In the genomic region with DNA sequence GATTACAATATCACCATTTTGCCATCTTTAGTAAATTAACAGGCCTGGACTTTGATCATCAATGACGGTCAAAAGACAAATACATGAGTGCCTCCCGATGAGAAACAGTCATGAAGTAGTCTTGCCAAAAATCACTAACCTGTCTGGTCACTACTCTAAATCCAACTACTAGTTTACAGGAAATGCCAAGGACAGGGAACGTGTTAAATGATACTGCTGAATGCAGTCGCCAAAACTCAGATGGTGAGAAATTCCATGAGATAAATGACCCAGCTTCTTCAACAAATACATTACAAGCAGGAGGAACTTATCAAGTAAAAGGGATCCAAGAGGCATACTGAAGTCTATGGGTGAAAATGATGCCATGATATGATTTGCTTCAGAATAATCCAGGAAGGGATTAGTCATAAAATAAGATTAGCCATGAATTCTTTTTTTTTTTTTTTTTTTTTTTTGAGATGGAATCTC, we compare ENCODE assay signal across 19 cellular contexts. TPM values are rescaled to one million over a fixed set of nuclear protein-coding genes. Genes with fewer than 3 reads are reported as not detected.
DNase-seq lines count a peak whose midpoint lies in the region; ATAC-seq, FAIRE-seq and TF ChIP-seq lines count a peak whose summit lies in the region.
"Had no signal": no experiment of that assay in that cellular context is flagged by ENCODE, and none has a peak within 500 bp of the region (broad histone marks: within the 10 kb centered on the region; RNA-seq: fewer than 3 reads in every experiment).

No MANE protein-coding gene starts in this region.

- peaks cover 3 to 15% (median 6%) of the 10 kb centered on the region in 4 donors for H3K4me1 Mint-ChIP-seq in CD4-positive, alpha-beta memory T cell

- 13% methylated on average over 4 of the region's 4 CpGs for WGBS in mammary epithelial cell (ENCODE audit: low coverage, missing lambda C conversion rate)

- no peaks in the 10 kb centered on the region for H3K36me3 ChIP-seq in ACC112 (ENCODE audit: insufficient read depth, low read length)
- H3K36me3 ChIP-seq in mammary epithelial cell (ENCODE audit: insufficient read depth, low read length): no peaks in the 10 kb centered on the region
- no peaks in the 10 kb centered on the region for H3K36me3 ChIP-seq in CD4-positive, alpha-beta memory T cell (ENCODE audit: insufficient read depth, low read length)
- H3K36me3 ChIP-seq: esophagus muscularis mucosa, vagina had no signal

- peaks cover 3 to 11% of the 10 kb centered on the region in 2 donors for H3K27me3 Mint-ChIP-seq in CD4-positive, alpha-beta memory T cell

- H3K9me3 Mint-ChIP-seq in CD4-positive, alpha-beta memory T cell: no peaks in the 10 kb centered on the region
- H3K9me3 Mint-ChIP-seq: memory B cell had no signal

- H3K79me2 ChIP-seq in ACC112 (ENCODE audit: control insufficient read depth, insufficient read depth, low read length, unreplicated experiment) (no peaks in the 10 kb centered on the region), mammary epithelial cell (ENCODE audit: insufficient read depth, low read length) (no peaks in the 10 kb centered on the region)

- dilution Hi-C loops in mammary epithelial cell (cut with HindIII; ENCODE audit: low sequenced_read_pairs): loop anchor here (5.0 kb wide), 1 partner anchor 45 kb away; no protein-coding TSS in a partner anchor

- POLR2A ChIA-PET in CD4-positive, alpha-beta memory T cell (lab: Charles Lee; ENCODE audit: partially characterized antibody): interaction anchor here (0.6 kb wide), 1 partner anchor 35 kb away, joined by 3 read pairs; no protein-coding TSS in a partner anchor

- no peaks in the 10 kb centered on the region for H3K36me3 Mint-ChIP-seq in CD4-positive, alpha-beta memory T cell

- FAIRE-seq in H54 (lab: Jason Lieb, UNC): no peak

- H3K4me3 ChIP-seq in ACC112 (ENCODE audit: low read depth, low read length): peak overlapping the region; percentile 32; the same call in 1 of the 2 replicates
- H3K4me3 ChIP-seq in mammary epithelial cell (replicated peaks in 1 of 3; ENCODE audit: insufficient read depth in 1 of 3, low read depth in 2 of 3, low read length in 3 of 3): no peak overlapping the region
- H3K4me3 ChIP-seq in CD4-positive, alpha-beta memory T cell (ENCODE audit: low read length in 2 of 2): no peak overlapping the region
- H3K4me3 ChIP-seq: esophagus muscularis mucosa, skin epidermis, vagina had no signal

- peaks cover 43% of the 10 kb centered on the region for H3K4me1 ChIP-seq in ACC112 (ENCODE audit: control insufficient read depth, insufficient read depth, low read length, unreplicated experiment)
- H3K4me1 ChIP-seq in mammary epithelial cell (ENCODE audit: insufficient read depth, low read length): peaks cover 24% of the 10 kb centered on the region
- peaks cover 5% of the 10 kb centered on the region for H3K4me1 ChIP-seq in CD4-positive, alpha-beta memory T cell (ENCODE audit: insufficient read depth, low read length)
- H3K4me1 ChIP-seq: vagina had no signal

- no peaks in the 10 kb centered on the region for H4K20me1 ChIP-seq in mammary epithelial cell (ENCODE audit: insufficient read depth, low read length)

- CTCF ChIA-PET in mammary epithelial cell (lab: Charles Lee; ENCODE audit: low non-redundant PET): no interaction called here
- CTCF ChIA-PET in CD4-positive, alpha-beta memory T cell (lab: Charles Lee; ENCODE audit: partially characterized antibody): interaction anchor here (0.9 to 1.0 kb wide), 2 partner anchors 50 to 51 kb away, joined by 3 to 5 read pairs; no protein-coding TSS in a partner anchor

- H3K27ac ChIP-seq in ACC112 (ENCODE audit: low read depth, low read length) (peak overlapping the region; percentile 97), mammary epithelial cell (ENCODE audit: insufficient read depth, low read depth, low read length) (no peak overlapping the region)
- H3K27ac ChIP-seq in CD4-positive, alpha-beta memory T cell (ENCODE audit: low read depth, low read length): no peak overlapping the region
- H3K27ac ChIP-seq: esophagus muscularis mucosa, skin epidermis, vagina had no signal

- H3K27ac Mint-ChIP-seq in CD4-positive, alpha-beta memory T cell: no peak overlapping the region
- H3K27ac Mint-ChIP-seq: activated CD4-positive, alpha-beta T cell treated with anti-CD3 and anti-CD28 coated beads, Interleukin-2, amount 10 ng/mL, durations not matched to agents 24 days and 14 days; activated T-cell treated with anti-CD3 and anti-CD28 coated beads, Interleukin-2, amount 50 U/mL, for 24 hours; memory B cell; stimulated activated naive CD8-positive, alpha-beta T cell treated with anti-CD3 and anti-CD28 coated beads, Interleukin-15, amount 100 ng/mL, for 72 hours had no signal

- TF ChIP-seq POLR2A in H54 (IDR thresholded peaks at IDR 0.05; ENCODE audit: low read depth, low read length): no peak

- H3K4me3 Mint-ChIP-seq in CD4-positive, alpha-beta memory T cell: no peak overlapping the region
- H3K4me3 Mint-ChIP-seq: activated CD4-positive, alpha-beta T cell treated with anti-CD3 and anti-CD28 coated beads, Interleukin-2, amount 10 ng/mL, durations not matched to agents 24 days and 14 days; activated T-cell treated with anti-CD3 and anti-CD28 coated beads, Interleukin-2, amount 50 U/mL, for 24 hours; memory B cell; stimulated activated naive CD8-positive, alpha-beta T cell treated with anti-CD3 and anti-CD28 coated beads, Interleukin-15, amount 100 ng/mL, for 72 hours had no signal

- peak; percentile 37 for DNase-seq in M059J (ENCODE audit: low read depth)
- peak; percentile 20 for DNase-seq in mammary epithelial cell
- no peak for DNase-seq in left lobe of liver (ENCODE audit: low spot score)
- no peak for DNase-seq in NCI-H1092 (lab: John Stamatoyannopoulos, UW)
- no peak for DNase-seq in CD4-positive, alpha-beta memory T cell
- DNase-seq in H54 (ENCODE audit: insufficient read length, low spot score): no peak
- DNase-seq: activated CD4-positive, alpha-beta T cell treated with anti-CD3 and anti-CD28 coated beads, Interleukin-2, amount 10 ng/mL, durations not matched to agents 24 days and 14 days; activated T-cell treated with anti-CD3 and anti-CD28 coated beads, Interleukin-2, amount 50 U/mL, for 24 hours; DMS79 treated with DMSO at 0.1 percent for 48 hours; NCI-H2029; NCI-H82; SHP77; stimulated activated naive CD8-positive, alpha-beta T cell treated with anti-CD3 and anti-CD28 coated beads, Interleukin-15, amount 100 ng/mL, for 72 hours had no signal

- in situ Hi-C loops in mammary epithelial cell (cut with MboI; ENCODE audit: low sequenced_read_pairs in 2 of 2): loop anchor here in 1 of 2 donors (5.0 kb wide), 1 partner anchor 35 kb away; a partner anchor contains a TSS

- no peaks in the 10 kb centered on the region for H3K9me3 ChIP-seq in mammary epithelial cell (replicated peaks; ENCODE audit: insufficient read depth, low read length)
- H3K9me3 ChIP-seq in CD4-positive, alpha-beta memory T cell (ENCODE audit: control insufficient read depth in 1 of 2, low read length in 2 of 2): no peaks in the 10 kb centered on the region
- H3K9me3 ChIP-seq: esophagus muscularis mucosa, vagina had no signal

- intact Hi-C loops in mammary epithelial cell (cut with micrococcal nuclease): no loop called here
- intact Hi-C loops in CD4-positive, alpha-beta memory T cell (cut with micrococcal nuclease): no loop called here

- no peaks in the 10 kb centered on the region for H3K27me3 ChIP-seq in ACC112 (ENCODE audit: insufficient read depth, low read length)
- H3K27me3 ChIP-seq in mammary epithelial cell (ENCODE audit: insufficient read depth, low read length): no peaks in the 10 kb centered on the region
- no peaks in the 10 kb centered on the region for H3K27me3 ChIP-seq in CD4-positive, alpha-beta memory T cell (ENCODE audit: insufficient read depth, low read length)
- H3K27me3 ChIP-seq: esophagus muscularis mucosa, vagina had no signal

- H2AFZ ChIP-seq in ACC112 (ENCODE audit: low read length, unreplicated experiment) (peak overlapping the region; percentile 81), mammary epithelial cell (ENCODE audit: low read depth, low read length) (peak overlapping the region; percentile 58)

- ATAC-seq in left lobe of liver (peak; percentile 81), HG03045 (IDR thresholded peaks at IDR 0.05; ENCODE audit: unreplicated experiment) (no peak)
- ATAC-seq: stimulated activated naive CD8-positive, alpha-beta T cell treated with anti-CD3 and anti-CD28 coated beads, Interleukin-15, amount 100 ng/mL, for 72 hours had no signal

- TF ChIP-seq CTCF in mammary epithelial cell (conservative IDR thresholded peaks at IDR 0.05 in 1 of 2, IDR thresholded peaks at IDR 0.05 in 1 of 2; ENCODE audit: extremely low read depth in 1 of 2, insufficient read depth in 1 of 2, low read depth in 1 of 2, low read length in 2 of 2): no peak

- no peak overlapping the region for H3K9ac ChIP-seq in mammary epithelial cell (ENCODE audit: insufficient read depth, low read length)

- H3K4me2 ChIP-seq in mammary epithelial cell (ENCODE audit: insufficient read depth, low read depth, low read length): peak overlapping the region; percentile 28

- BruUV-seq in mammary epithelial cell (replicated peaks; lab: Mats Ljungman, UMichigan): no TSS peak

RNA-seq across cellular contexts. Expression of a gene that starts 35.8 kb away (rescaled TPM):
- total RNA-seq in M059J (2014; rRNA removed; shearing (Covaris generic)): 91.3 and 134 TPM in 2 replicates
- total RNA-seq in mammary epithelial cell (100 to 1,000 TPM; 151 to 226 TPM), left lobe of liver (141 TPM)
- 65.5 TPM for polyA plus RNA-seq in mammary epithelial cell
- 76.2 TPM for polyA minus RNA-seq in mammary epithelial cell
- 10 to 100 TPM; 57.6 to 62.7 TPM for total RNA-seq in CD4-positive, alpha-beta memory T cell
- polyA plus RNA-seq in CD4-positive, alpha-beta memory T cell: 10 to 100 TPM in 1 of 2 donors, 1 to 10 TPM in 1; 6.7 to 14.5 TPM

Comparison
In these comparisons a context has a peak if more than half of its experiments do, and no peak if none do; other contexts are left out.
1. DNase-seq: peak in M059J (single experiment) and mammary epithelial cell (single experiment); none in left lobe of liver (single experiment), NCI-H1092 (single experiment), CD4-positive, alpha-beta memory T cell (0 of 5) and H54 (single experiment).